In the genomic region with DNA sequence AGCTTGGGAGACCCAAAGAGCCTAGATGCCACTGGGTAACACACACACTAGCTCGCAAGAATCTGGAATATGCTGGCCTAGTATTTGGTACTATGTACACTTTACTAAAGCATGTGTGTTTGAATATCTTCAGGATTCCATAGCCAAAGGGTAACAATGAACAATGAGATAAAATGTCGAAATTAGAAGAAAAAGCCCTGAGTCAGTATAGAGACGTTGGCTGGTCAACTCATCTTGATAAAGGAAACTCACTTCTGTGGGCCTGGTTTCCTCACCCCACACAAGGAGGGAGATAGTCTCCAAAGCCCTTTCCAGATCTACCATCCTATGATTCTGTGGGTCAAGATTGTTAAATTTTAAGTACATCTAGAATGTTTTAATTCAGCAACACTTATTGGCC, we compare ENCODE assay signal across 1 cellular context.
TF ChIP-seq lines count a peak whose summit lies in the region.

No MANE protein-coding gene starts in this region.

TF ChIP-seq in GM12878, 131 proteins besides CTCF, POLR2A, EP300 and RAD21:
- no peak for TF ChIP-seq IRF4 (IDR thresholded peaks at IDR 0.05; ENCODE audit: low read depth, low read length)
